ENCODE assay signal across 8 cellular contexts in genomic region chr7:55018361-55019328, GRCh38. TPM values are rescaled to one million over a fixed set of nuclear protein-coding genes. Genes with fewer than 3 reads are reported as not detected.
DNase-seq lines count a peak whose midpoint lies in the region; ATAC-seq and TF ChIP-seq lines count a peak whose summit lies in the region.

Gene EGFR, plus strand, starts transcription at chr7:55019017. Its CDS starts 261 bp downstream, at chr7:55019278.

- DNase-seq in activated CD8-positive, alpha-beta T cell treated with anti-CD3 and anti-CD28 coated beads, Interleukin-2, amount 10 ng/mL, durations not matched to agents 7 days and 5 days: no peak
- DNase-seq in activated CD8-positive, alpha-beta T cell treated with anti-CD3 and anti-CD28 coated beads for 36 hours: no peak
- DNase-seq in RPMI7951 (ENCODE audit: low read depth) (peak; percentile 92), mesenteric fat pad (ENCODE audit: low spot score) (no peak), tibial nerve (ENCODE audit: low spot score in 2 of 2) (peak; percentile 66 to 75), NCI-H1105 (lab: John Stamatoyannopoulos, UW) (no peak)

- intact Hi-C loops in activated CD8-positive, alpha-beta T cell treated with anti-CD3 and anti-CD28 coated beads for 36 hours (cut with micrococcal nuclease): no loop called here

- H3K4me1 Mint-ChIP-seq in activated CD8-positive, alpha-beta T cell treated with anti-CD3 and anti-CD28 coated beads, Interleukin-2, amount 10 ng/mL, durations not matched to agents 7 days and 5 days (ENCODE audit: low read depth): no peaks in the 10 kb centered on the region
- no peaks in the 10 kb centered on the region for H3K4me1 Mint-ChIP-seq in activated CD8-positive, alpha-beta T cell treated with anti-CD3 and anti-CD28 coated beads for 36 hours (ENCODE audit: low read depth)

- no peaks in the 10 kb centered on the region for H3K9me3 ChIP-seq in esophagus (ENCODE audit: control insufficient read depth in 2 of 2, insufficient read depth in 1 of 2, low read depth in 1 of 2, low read length in 1 of 2)
- H3K9me3 ChIP-seq in tibial nerve: no peaks in the 10 kb centered on the region

- H3K9me3 Mint-ChIP-seq in activated CD8-positive, alpha-beta T cell treated with anti-CD3 and anti-CD28 coated beads, Interleukin-2, amount 10 ng/mL, durations not matched to agents 7 days and 5 days (ENCODE audit: insufficient read depth): no peaks in the 10 kb centered on the region
- no peaks in the 10 kb centered on the region for H3K9me3 Mint-ChIP-seq in activated CD8-positive, alpha-beta T cell treated with anti-CD3 and anti-CD28 coated beads for 36 hours

- 3 to 5% methylated on average over 82 to 98 of the region's 98 CpGs for WGBS in esophagus, 2 donors
- 2 to 3% methylated on average over 60 to 91 of the region's 98 CpGs for WGBS in tibial nerve, 2 donors

- POLR2A ChIA-PET in activated CD8-positive, alpha-beta T cell treated with anti-CD3 and anti-CD28 coated beads, Interleukin-2, amount 10 ng/mL, durations not matched to agents 7 days and 5 days (lab: Charles Lee): no interaction called here
- POLR2A ChIA-PET in activated CD8-positive, alpha-beta T cell treated with anti-CD3 and anti-CD28 coated beads for 36 hours (lab: Charles Lee): no interaction called here

- peak; percentile 87 to 93 for TF ChIP-seq POLR2A in tibial nerve (IDR thresholded peaks at IDR 0.05)

- no peak within 1 kb of the TSS for H3K27ac Mint-ChIP-seq in activated CD8-positive, alpha-beta T cell treated with anti-CD3 and anti-CD28 coated beads, Interleukin-2, amount 10 ng/mL, durations not matched to agents 7 days and 5 days
- no peak within 1 kb of the TSS for H3K27ac Mint-ChIP-seq in activated CD8-positive, alpha-beta T cell treated with anti-CD3 and anti-CD28 coated beads for 36 hours

- CTCF ChIA-PET in activated CD8-positive, alpha-beta T cell treated with anti-CD3 and anti-CD28 coated beads, Interleukin-2, amount 10 ng/mL, durations not matched to agents 7 days and 5 days (lab: Charles Lee): no interaction called here
- CTCF ChIA-PET in activated CD8-positive, alpha-beta T cell treated with anti-CD3 and anti-CD28 coated beads for 36 hours (lab: Charles Lee): interaction anchor here (1.3 to 2.2 kb wide), 2 partner anchors 18 to 237 kb away, joined by 3 to 6 read pairs; no protein-coding TSS in a partner anchor

- no peaks in the 10 kb centered on the region for H3K36me3 Mint-ChIP-seq in activated CD8-positive, alpha-beta T cell treated with anti-CD3 and anti-CD28 coated beads, Interleukin-2, amount 10 ng/mL, durations not matched to agents 7 days and 5 days (ENCODE audit: low read depth)
- H3K36me3 Mint-ChIP-seq in activated CD8-positive, alpha-beta T cell treated with anti-CD3 and anti-CD28 coated beads for 36 hours (ENCODE audit: low read depth): no peaks in the 10 kb centered on the region

- peak in 1 of 2 donors; percentile 22 for TF ChIP-seq EP300 in tibial nerve (IDR thresholded peaks at IDR 0.05)

- H3K27me3 Mint-ChIP-seq in activated CD8-positive, alpha-beta T cell treated with anti-CD3 and anti-CD28 coated beads, Interleukin-2, amount 10 ng/mL, durations not matched to agents 7 days and 5 days (ENCODE audit: low read depth): peaks cover 52% of the 10 kb centered on the region
- peaks cover 40% of the 10 kb centered on the region for H3K27me3 Mint-ChIP-seq in activated CD8-positive, alpha-beta T cell treated with anti-CD3 and anti-CD28 coated beads for 36 hours

- peaks cover 3 to 14% of the 10 kb centered on the region in 2 donors for H3K4me1 ChIP-seq in esophagus (ENCODE audit: control insufficient read depth in 2 of 2, insufficient read depth in 2 of 2, low read length in 1 of 2)
- H3K4me1 ChIP-seq in tibial nerve: peaks cover 0 to 12% (median 0%) of the 10 kb centered on the region in 4 donors

- H3K27ac ChIP-seq in esophagus (ENCODE audit: low read depth in 2 of 2, low read length in 1 of 2): peak within 1 kb of the TSS; percentile 97 to 98
- peak within 1 kb of the TSS; percentile 86 to 97 (median 90) for H3K27ac ChIP-seq in tibial nerve

- no peaks in the 10 kb centered on the region for H3K36me3 ChIP-seq in esophagus (ENCODE audit: control insufficient read depth in 2 of 2, insufficient read depth in 2 of 2, low read length in 1 of 2)
- no peaks in the 10 kb centered on the region for H3K36me3 ChIP-seq in tibial nerve

- H3K4me3 ChIP-seq in esophagus (ENCODE audit: low read depth in 1 of 2, low read length in 2 of 2) (peak within 1 kb of the TSS; percentile 87 to 91), tibial nerve (peak within 1 kb of the TSS; percentile 56 to 75 (median 65))

- no peak for TF ChIP-seq CTCF in activated CD8-positive, alpha-beta T cell treated with anti-CD3 and anti-CD28 coated beads for 36 hours (IDR thresholded peaks at IDR 0.05)
- no peak for TF ChIP-seq CTCF in tibial nerve (IDR thresholded peaks at IDR 0.05)

- peak; percentile 51 for ATAC-seq in activated CD8-positive, alpha-beta T cell treated with anti-CD3 and anti-CD28 coated beads, Interleukin-2, amount 10 ng/mL, durations not matched to agents 7 days and 5 days
- ATAC-seq in activated CD8-positive, alpha-beta T cell treated with anti-CD3 and anti-CD28 coated beads for 36 hours: no peak
- no peak for ATAC-seq in HG02870 (IDR thresholded peaks at IDR 0.05; ENCODE audit: unreplicated experiment)

- no peak within 1 kb of the TSS for H3K4me3 Mint-ChIP-seq in activated CD8-positive, alpha-beta T cell treated with anti-CD3 and anti-CD28 coated beads, Interleukin-2, amount 10 ng/mL, durations not matched to agents 7 days and 5 days
- no peak within 1 kb of the TSS for H3K4me3 Mint-ChIP-seq in activated CD8-positive, alpha-beta T cell treated with anti-CD3 and anti-CD28 coated beads for 36 hours

- no peaks in the 10 kb centered on the region for H3K27me3 ChIP-seq in esophagus (ENCODE audit: control insufficient read depth in 1 of 2, insufficient read depth in 2 of 2, low read length in 2 of 2)
- peaks cover 0 to 15% of the 10 kb centered on the region in 2 donors for H3K27me3 ChIP-seq in tibial nerve

RNA-seq across cellular contexts. Expression of gene EGFR, which starts in this region (rescaled TPM):
- total RNA-seq in activated CD8-positive, alpha-beta T cell treated with anti-CD3 and anti-CD28 coated beads, Interleukin-2, amount 10 ng/mL, durations not matched to agents 7 days and 5 days: not detected
- total RNA-seq in activated CD8-positive, alpha-beta T cell treated with anti-CD3 and anti-CD28 coated beads for 36 hours: not detected
- total RNA-seq in RPMI7951 (2014; rRNA removed; shearing (Covaris generic)): 36.7 and 40.9 TPM in 2 replicates
- 10 to 100 TPM; 12.8 to 16.1 TPM for polyA plus RNA-seq in esophagus
- 80.9 TPM for total RNA-seq in mesenteric fat pad
- total RNA-seq in tibial nerve: 100 to 1,000 TPM in 3 of 4 donors, 10 to 100 TPM in 1; 72.3 to 136 (median 127) TPM

Comparison
In these comparisons a context has a peak if more than half of its experiments do, and no peak if none do; other contexts are left out.
1. RNA of gene EGFR (total RNA-seq): 72.3 to 136 TPM in tibial nerve, 80.9 TPM in mesenteric fat pad (single experiment) and 36.7 to 40.9 TPM in RPMI7951; not detected in activated CD8-positive, alpha-beta T cell treated with anti-CD3 and anti-CD28 coated beads, Interleukin-2, amount 10 ng/mL, durations not matched to agents 7 days and 5 days and not detected in activated CD8-positive, alpha-beta T cell treated with anti-CD3 and anti-CD28 coated beads for 36 hours; every median in the first group is over 10 times any median in the second.
2. Peak in ATAC-seq in activated CD8-positive, alpha-beta T cell treated with anti-CD3 and anti-CD28 coated beads, Interleukin-2, amount 10 ng/mL, durations not matched to agents 7 days and 5 days; RNA of the gene not detected or under 1 TPM.
3. DNase-seq: peak in RPMI7951 (single experiment) and tibial nerve (2 of 2); none in activated CD8-positive, alpha-beta T cell treated with anti-CD3 and anti-CD28 coated beads, Interleukin-2, amount 10 ng/mL, durations not matched to agents 7 days and 5 days (single experiment), activated CD8-positive, alpha-beta T cell treated with anti-CD3 and anti-CD28 coated beads for 36 hours (single experiment), mesenteric fat pad (single experiment) and NCI-H1105 (single experiment).